2 cellular contexts compared by ENCODE assay signal in genomic region chr12:108090932-108091331, GRCh38.
TF ChIP-seq lines count a peak whose summit lies in the region.

No MANE protein-coding gene starts in this region.

TF ChIP-seq in GM23338, 12 proteins besides CTCF, POLR2A, EP300 and RAD21:
- TF ChIP-seq ZNF331 (CRISPR knock-in tag; IDR thresholded peaks at IDR 0.05; ENCODE audit: low read depth): no peak
- no peak for TF ChIP-seq ZNF462 (CRISPR knock-in tag; IDR thresholded peaks at IDR 0.05)
- TF ChIP-seq ZNF114 (CRISPR knock-in tag; IDR thresholded peaks at IDR 0.05): no peak
- no peak for TF ChIP-seq NANOG (IDR thresholded peaks at IDR 0.05; ENCODE audit: borderline replicate concordance)
- no peak for TF ChIP-seq EZH2 (IDR thresholded peaks at IDR 0.05; ENCODE audit: low read depth, unreplicated experiment)
- TF ChIP-seq REST (IDR thresholded peaks at IDR 0.05; ENCODE audit: unreplicated experiment): no peak
- no peak for TF ChIP-seq CREB1 (CRISPR knock-in tag; IDR thresholded peaks at IDR 0.05; ENCODE audit: low read depth)
- TF ChIP-seq POLR2AphosphoS5 (IDR thresholded peaks at IDR 0.05; ENCODE audit: low read depth): no peak
- TF ChIP-seq ETS1 (IDR thresholded peaks at IDR 0.05): no peak
- no peak for TF ChIP-seq STAT1 (IDR thresholded peaks at IDR 0.05; ENCODE audit: unreplicated experiment)
- TF ChIP-seq EZH2phosphoT487 (IDR thresholded peaks at IDR 0.05; ENCODE audit: unreplicated experiment): no peak
- TF ChIP-seq JUNB (IDR thresholded peaks at IDR 0.05; ENCODE audit: unreplicated experiment): no peak

TF ChIP-seq in K562, 482 proteins besides CTCF, POLR2A, EP300 and RAD21:
- TF ChIP-seq KDM4B (IDR thresholded peaks at IDR 0.05; ENCODE audit: borderline replicate concordance in 2 of 2, low read depth in 1 of 2): no peak
- peak; percentile 84 for TF ChIP-seq BCOR (IDR thresholded peaks at IDR 0.05)
- peak in 1 of 2 experiments; percentile 27; a peak in 1 of 4 replicates for TF ChIP-seq KDM1A (IDR thresholded peaks at IDR 0.05)
- peak in 1 of 2 experiments; percentile 20; a peak in 1 of 4 replicates for TF ChIP-seq RCOR1 (IDR thresholded peaks at IDR 0.05; ENCODE audit: borderline replicate concordance in 1 of 2, low read depth in 2 of 2, low read length in 2 of 2)
- TF ChIP-seq ZFP36 (IDR thresholded peaks at IDR 0.05; ENCODE audit: low read depth, low read length, partially characterized antibody): peak; percentile 71
- TF ChIP-seq RFX5 (IDR thresholded peaks at IDR 0.05; ENCODE audit: low read depth, low read length): no peak
- peak; percentile 83 for TF ChIP-seq RBM25 (IDR thresholded peaks at IDR 0.05; ENCODE audit: low read depth, low read length, severe bottlenecking)
- no peak for TF ChIP-seq ZNF408 (CRISPR knock-in tag; IDR thresholded peaks at IDR 0.05; ENCODE audit: low read depth)
